Comparison of ENCODE assay signal across 35 cellular contexts in the genomic region with DNA sequence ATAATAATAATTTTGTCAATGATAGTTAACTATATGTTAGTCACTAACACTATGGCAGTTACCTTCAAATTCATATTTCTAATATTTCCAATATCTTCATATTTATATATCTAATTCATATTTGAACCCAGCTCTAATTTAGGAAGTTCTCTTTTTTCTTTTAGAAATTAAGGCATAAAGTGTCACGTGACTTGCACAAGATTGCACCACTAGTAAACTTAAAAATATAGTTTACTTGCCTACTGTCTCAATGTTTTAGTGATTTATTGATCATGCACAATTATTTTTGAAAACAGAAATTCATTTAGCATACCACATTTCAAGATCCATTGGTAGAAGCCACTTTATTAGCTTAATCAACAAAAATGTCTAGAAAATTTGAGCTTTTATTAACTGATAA.
"Had no signal": no experiment of that assay in that cellular context is flagged by ENCODE, and none has a peak within 500 bp of the region (broad histone marks: within the 10 kb centered on the region; RNA-seq: fewer than 3 reads in every experiment).

No MANE protein-coding gene starts in this region.

- H3K4me3 ChIP-seq: MG63 had no signal

- H3K36me3 ChIP-seq: MG63 had no signal

- H3K27me3 ChIP-seq: MG63 had no signal

- DNase-seq: Karpas-422, Kasumi-1, MG63, MM.1S, MV-4-11, NCI-H1048, NCI-H1092, NCI-H1092 treated with DMSO at 0.1 percent for 48 hours, NCI-H1105, NCI-H1105 treated with DMSO at 0.1 percent for 48 hours, NCI-H1417, NCI-H1417 treated with DMSO at 0.1 percent for 48 hours, NCI-H1436, NCI-H1436 treated with DMSO at 0.1 percent for 48 hours, NCI-H146, NCI-H1694, NCI-H1694 treated with DMSO at 0.1 percent for 48 hours, NCI-H187, NCI-H187 treated with DMSO at 0.1 percent for 48 hours, NCI-H1930, NCI-H2029, NCI-H2029 treated with DMSO at 0.1 percent for 48 hours, NCI-H2081, NCI-H2081 treated with DMSO at 0.1 percent for 48 hours, NCI-H2107, NCI-H2171, NCI-H2171 treated with DMSO at 0.1 percent for 48 hours, NCI-H2227 treated with DMSO at 0.1 percent for 48 hours, NCI-H226, NCI-H345, NCI-H446, NCI-H446 treated with DMSO at 0.1 percent for 48 hours, NCI-H510A, NCI-H510A treated with DMSO at 0.1 percent for 48 hours, NCI-H524 had no signal
